1 cellular context compared by ENCODE assay signal in the genomic region with DNA sequence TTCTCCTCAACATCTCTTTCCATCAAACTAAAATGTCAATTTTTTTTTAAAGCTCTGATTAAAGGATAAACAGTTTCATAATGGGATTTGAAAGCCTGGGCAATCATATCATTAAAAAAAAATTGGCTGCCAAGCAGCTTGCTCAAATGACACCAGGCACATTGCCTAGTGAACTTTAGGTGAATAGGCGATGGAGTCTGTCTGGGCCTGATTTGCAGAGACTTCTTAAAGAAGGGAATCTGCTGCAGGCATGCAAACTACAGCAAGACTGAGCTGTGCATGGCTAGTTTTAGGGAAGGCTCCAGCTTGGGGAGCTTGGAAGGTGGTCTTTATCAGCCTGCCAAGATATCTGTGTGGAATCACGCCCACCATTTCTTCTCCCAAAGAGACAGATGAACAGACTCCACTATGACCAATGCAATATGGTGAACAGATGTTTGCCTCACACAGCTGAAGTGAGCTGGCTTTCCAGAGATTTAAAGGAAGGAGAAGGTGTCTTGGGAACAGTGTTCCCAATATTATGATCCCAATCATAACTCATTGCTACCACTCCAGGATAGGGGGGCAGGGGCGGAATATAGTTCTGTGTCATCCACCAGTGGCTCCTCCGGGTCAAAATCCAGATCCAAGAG.
TF ChIP-seq lines count a peak whose summit lies in the region.

No MANE protein-coding gene starts in this region.

TF ChIP-seq in IMR-90, 13 proteins besides CTCF, POLR2A, EP300 and RAD21 (continued from another document):
- TF ChIP-seq ELK1 (IDR thresholded peaks at IDR 0.05; ENCODE audit: borderline replicate concordance, low read depth, low read length), result no peak
- TF ChIP-seq CHD1 (IDR thresholded peaks at IDR 0.05; ENCODE audit: low read depth, low read length), result no peak
- no peak for TF ChIP-seq FOS (IDR thresholded peaks at IDR 0.05; ENCODE audit: low read depth, low read length)
- TF ChIP-seq NFE2L2 (IDR thresholded peaks at IDR 0.05; ENCODE audit: low read depth, low read length), result no peak
- no peak for TF ChIP-seq CEBPB (IDR thresholded peaks at IDR 0.05; ENCODE audit: low read depth, low read length)
- no peak for TF ChIP-seq MAFK (IDR thresholded peaks at IDR 0.05; ENCODE audit: low read depth, low read length)
